11 cellular contexts compared by ENCODE assay signal in genomic region chr12:1912580-1913376, GRCh38. TPM values are rescaled to one million over a fixed set of nuclear protein-coding genes. Genes with fewer than 3 reads are reported as not detected.
DNase-seq lines count a peak whose midpoint lies in the region; ATAC-seq and TF ChIP-seq lines count a peak whose summit lies in the region.
"Had no signal": no experiment of that assay in that cellular context is flagged by ENCODE, and none has a peak within 500 bp of the region (broad histone marks: within the 10 kb centered on the region; RNA-seq: fewer than 3 reads in every experiment).

No MANE protein-coding gene starts in this region.

- TF ChIP-seq EP300 in stomach (IDR thresholded peaks at IDR 0.05) = no peak

- no peak for TF ChIP-seq CTCF in activated CD8-positive, alpha-beta T cell treated with anti-CD3 and anti-CD28 coated beads for 36 hours (IDR thresholded peaks at IDR 0.05)
- no peak for TF ChIP-seq CTCF in hepatocyte (IDR thresholded peaks at IDR 0.05; ENCODE audit: poor library complexity)
- TF ChIP-seq CTCF in stomach (IDR thresholded peaks at IDR 0.05) = no peak

- H3K27me3 ChIP-seq in MG63 (no peaks in the 10 kb centered on the region), hepatocyte (no peaks in the 10 kb centered on the region), stomach (peaks cover 0 to 23% (median 5%) of the 10 kb centered on the region in 3 donors)

- H3K4me2 ChIP-seq in hepatocyte = no peak overlapping the region

- no peak overlapping the region for H3K27ac Mint-ChIP-seq in activated CD8-positive, alpha-beta T cell treated with anti-CD3 and anti-CD28 coated beads, Interleukin-2, amount 10 ng/mL, durations not matched to agents 7 days and 5 days
- H3K27ac Mint-ChIP-seq in activated CD8-positive, alpha-beta T cell treated with anti-CD3 and anti-CD28 coated beads for 36 hours = no peak overlapping the region

- H3K36me3 ChIP-seq in MG63 = no peaks in the 10 kb centered on the region
- H3K36me3 ChIP-seq in hepatocyte (replicated peaks; ENCODE audit: insufficient read depth, low read depth) = no peaks in the 10 kb centered on the region
- no peaks in the 10 kb centered on the region for H3K36me3 ChIP-seq in stomach

- no peaks in the 10 kb centered on the region for H3K79me2 ChIP-seq in hepatocyte

- H3K27ac ChIP-seq in hepatocyte = no peak overlapping the region
- H3K27ac ChIP-seq in stomach = no peak overlapping the region

- POLR2A ChIA-PET in activated CD8-positive, alpha-beta T cell treated with anti-CD3 and anti-CD28 coated beads, Interleukin-2, amount 10 ng/mL, durations not matched to agents 7 days and 5 days (lab: Charles Lee) = interaction anchor here (0.6 kb wide), 1 partner anchor 14 kb away, joined by 4 read pairs; no protein-coding TSS in a partner anchor
- POLR2A ChIA-PET in activated CD8-positive, alpha-beta T cell treated with anti-CD3 and anti-CD28 coated beads for 36 hours (lab: Charles Lee) = no interaction called here

- peaks cover 2% of the 10 kb centered on the region for H3K9me3 Mint-ChIP-seq in activated CD8-positive, alpha-beta T cell treated with anti-CD3 and anti-CD28 coated beads, Interleukin-2, amount 10 ng/mL, durations not matched to agents 7 days and 5 days (ENCODE audit: insufficient read depth)
- peaks cover 1% of the 10 kb centered on the region for H3K9me3 Mint-ChIP-seq in activated CD8-positive, alpha-beta T cell treated with anti-CD3 and anti-CD28 coated beads for 36 hours

- H3K9me3 ChIP-seq in MG63 (no peaks in the 10 kb centered on the region), hepatocyte (ENCODE audit: low read depth) (no peaks in the 10 kb centered on the region), stomach (no peaks in the 10 kb centered on the region)

- peaks cover 3% of the 10 kb centered on the region for H3K36me3 Mint-ChIP-seq in activated CD8-positive, alpha-beta T cell treated with anti-CD3 and anti-CD28 coated beads, Interleukin-2, amount 10 ng/mL, durations not matched to agents 7 days and 5 days (ENCODE audit: low read depth)
- H3K36me3 Mint-ChIP-seq in activated CD8-positive, alpha-beta T cell treated with anti-CD3 and anti-CD28 coated beads for 36 hours (ENCODE audit: low read depth) = no peaks in the 10 kb centered on the region

- CTCF ChIA-PET in activated CD8-positive, alpha-beta T cell treated with anti-CD3 and anti-CD28 coated beads, Interleukin-2, amount 10 ng/mL, durations not matched to agents 7 days and 5 days (lab: Charles Lee) = interaction anchor here (1.6 kb wide), 1 partner anchor 27 kb away, joined by 6 read pairs; no protein-coding TSS in a partner anchor
- CTCF ChIA-PET in activated CD8-positive, alpha-beta T cell treated with anti-CD3 and anti-CD28 coated beads for 36 hours (lab: Charles Lee) = interaction anchor here (0.6 to 2.4 kb wide), 3 partner anchors 27 to 431 kb away, joined by 3 to 10 read pairs (median 6); no protein-coding TSS in a partner anchor

- H3K4me3 ChIP-seq in MG63 (no peak overlapping the region), hepatocyte (no peak overlapping the region), stomach (no peak overlapping the region)

- WGBS in hepatocyte (ENCODE audit: low lambda C conversion rate, missing lambda C conversion rate) = 82% methylated on average over 18 of the region's 18 CpGs
- WGBS in stomach, 5 donors = 79 to 83% (median 80%) methylated on average over 15 to 18 of the region's 18 CpGs

- no peaks in the 10 kb centered on the region for H3K9me2 ChIP-seq in hepatocyte (replicated peaks; ENCODE audit: insufficient read depth)

- no peak for TF ChIP-seq POLR2A in stomach (IDR thresholded peaks at IDR 0.05)

- H3K4me1 ChIP-seq in hepatocyte (ENCODE audit: insufficient read depth) = peaks cover 1% of the 10 kb centered on the region
- peaks cover 0 to 17% (median 12%) of the 10 kb centered on the region in 4 donors for H3K4me1 ChIP-seq in stomach

- no peak for ATAC-seq in activated CD8-positive, alpha-beta T cell treated with anti-CD3 and anti-CD28 coated beads, Interleukin-2, amount 10 ng/mL, durations not matched to agents 7 days and 5 days
- no peak for ATAC-seq in activated CD8-positive, alpha-beta T cell treated with anti-CD3 and anti-CD28 coated beads for 36 hours
- no peak for ATAC-seq in GM18858 (IDR thresholded peaks at IDR 0.05; ENCODE audit: unreplicated experiment)

- H3K4me1 Mint-ChIP-seq in activated CD8-positive, alpha-beta T cell treated with anti-CD3 and anti-CD28 coated beads, Interleukin-2, amount 10 ng/mL, durations not matched to agents 7 days and 5 days (ENCODE audit: low read depth) = peaks cover 30% of the 10 kb centered on the region
- H3K4me1 Mint-ChIP-seq in activated CD8-positive, alpha-beta T cell treated with anti-CD3 and anti-CD28 coated beads for 36 hours (ENCODE audit: low read depth) = peaks cover 16% of the 10 kb centered on the region

- H3K27me3 Mint-ChIP-seq in activated CD8-positive, alpha-beta T cell treated with anti-CD3 and anti-CD28 coated beads, Interleukin-2, amount 10 ng/mL, durations not matched to agents 7 days and 5 days (ENCODE audit: low read depth) = peaks cover 6% of the 10 kb centered on the region
- H3K27me3 Mint-ChIP-seq in activated CD8-positive, alpha-beta T cell treated with anti-CD3 and anti-CD28 coated beads for 36 hours = peaks cover 3% of the 10 kb centered on the region

- H2AFZ ChIP-seq in hepatocyte = no peak overlapping the region

- no peak overlapping the region for H3K4me3 Mint-ChIP-seq in activated CD8-positive, alpha-beta T cell treated with anti-CD3 and anti-CD28 coated beads, Interleukin-2, amount 10 ng/mL, durations not matched to agents 7 days and 5 days
- H3K4me3 Mint-ChIP-seq in activated CD8-positive, alpha-beta T cell treated with anti-CD3 and anti-CD28 coated beads for 36 hours = no peak overlapping the region

- intact Hi-C loops in activated CD8-positive, alpha-beta T cell treated with anti-CD3 and anti-CD28 coated beads for 36 hours (cut with micrococcal nuclease) = no loop called here
- intact Hi-C loops in stomach (cut with DNase I; ENCODE audit: low total_unique reads) = loop anchor here (10.0 kb wide), 1 partner anchor 88 kb away; the partner anchor contains the start of gene LRTM2

- peak; percentile 16 for DNase-seq in activated CD8-positive, alpha-beta T cell treated with anti-CD3 and anti-CD28 coated beads, Interleukin-2, amount 10 ng/mL, durations not matched to agents 7 days and 5 days
- DNase-seq in activated CD8-positive, alpha-beta T cell treated with anti-CD3 and anti-CD28 coated beads for 36 hours = no peak
- peak; percentile 65 for DNase-seq in MG63
- DNase-seq in hepatocyte (ENCODE audit: low spot score) = peak; percentile 8
- peak; percentile 24 for DNase-seq in stomach
- DNase-seq in anterior cingulate cortex (lab: John Stamatoyannopoulos, UW) = no peak
- no peak for DNase-seq in SHP77 treated with DMSO at 0.1 percent for 48 hours (lab: John Stamatoyannopoulos, UW)
- DNase-seq: DMS79, hippocampal formation, NCI-H146 had no signal

- H4K20me1 ChIP-seq in hepatocyte (ENCODE audit: insufficient read depth, poor library complexity, severe bottlenecking) = no peaks in the 10 kb centered on the region

RNA-seq across cellular contexts. Expression of gene CACNA2D4, which starts 5.7 kb away (rescaled TPM):
- 1 to 10 TPM; 6.8 to 7.0 TPM for total RNA-seq in activated CD8-positive, alpha-beta T cell treated with anti-CD3 and anti-CD28 coated beads, Interleukin-2, amount 10 ng/mL, durations not matched to agents 7 days and 5 days
- 1 to 10 TPM; 4.2 to 4.3 TPM for total RNA-seq in activated CD8-positive, alpha-beta T cell treated with anti-CD3 and anti-CD28 coated beads for 36 hours
- total RNA-seq in MG63 (2014; rRNA removed; shearing (Covaris generic); ENCODE audit: low replicate concordance) = 0.91 and 1.4 TPM in 2 replicates
- total RNA-seq in hepatocyte (1.3 and 4.7 TPM in 2 replicates), stomach (1 to 10 TPM in 3 of 5 donors, under 1 TPM in 1, not detected in 1; 0.58 to 3.5 (median 1.5) TPM)
- polyA plus RNA-seq in hepatocyte (2.1 and 5.7 TPM in 2 replicates), stomach (1 to 10 TPM; 1.8 to 3.2 (median 1.9) TPM)

Comparison
In these comparisons a context has a peak if more than half of its experiments do, and no peak if none do; other contexts are left out.
1. DNase-seq: peak in activated CD8-positive, alpha-beta T cell treated with anti-CD3 and anti-CD28 coated beads, Interleukin-2, amount 10 ng/mL, durations not matched to agents 7 days and 5 days (single experiment), MG63 (single experiment), hepatocyte (single experiment) and stomach (single experiment); none in activated CD8-positive, alpha-beta T cell treated with anti-CD3 and anti-CD28 coated beads for 36 hours (single experiment), anterior cingulate cortex (0 of 58) and SHP77 treated with DMSO at 0.1 percent for 48 hours (single experiment).